Comparison of ENCODE assay signal across 8 cellular contexts in the genomic region with DNA sequence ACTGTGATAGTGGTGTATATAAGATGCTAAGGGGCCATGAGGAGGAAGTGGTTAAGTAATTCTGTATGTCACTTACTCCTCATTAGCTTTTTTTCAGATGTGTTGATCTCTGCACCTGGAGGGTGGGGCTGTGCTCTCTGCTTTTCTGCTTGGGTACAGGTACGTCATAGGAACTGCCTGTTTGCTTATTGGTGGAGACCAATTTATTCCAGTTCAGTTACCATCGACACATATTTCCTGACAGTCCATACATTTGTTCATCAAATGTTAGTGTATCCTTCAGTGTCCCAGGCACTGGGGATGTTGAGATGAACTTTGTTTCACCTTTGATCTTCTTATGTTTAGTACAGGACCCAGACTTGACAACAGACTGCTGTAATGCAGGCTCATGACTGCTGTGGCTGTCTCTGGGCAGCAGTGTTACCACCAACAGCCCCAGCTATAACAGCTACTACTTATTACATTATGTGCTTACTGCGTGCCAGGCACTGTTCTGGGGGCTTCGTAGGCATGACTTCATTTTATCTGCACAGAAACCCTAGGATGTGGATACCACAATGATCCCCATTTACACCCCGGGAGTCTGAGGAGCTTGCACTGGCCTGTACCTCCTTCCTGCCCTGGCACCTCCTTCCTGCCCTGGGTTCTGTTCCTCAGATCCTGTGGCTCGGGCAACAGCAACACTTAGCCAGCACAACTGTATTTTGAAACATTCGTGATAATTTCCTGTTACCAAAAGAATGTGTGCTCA.
DNase-seq lines count a peak whose midpoint lies in the region; ATAC-seq, FAIRE-seq and TF ChIP-seq lines count a peak whose summit lies in the region.

No MANE protein-coding gene starts in this region.

- peak in 3 of 4 experiments; percentile 3 to 55 (median 52) for DNase-seq in activated CD4-positive, CD25-positive, alpha-beta regulatory T cell (lab: John Stamatoyannopoulos, UW)
- DNase-seq in activated CD4-positive, CD25-positive, alpha-beta regulatory T cell treated with anti-CD3 and anti-CD28 coated beads, Interleukin-2, amount 50 U/mL, for 72 hours: no peak
- DNase-seq in T-helper 22 cell (ENCODE audit: low read depth): peak; percentile 47
- no peak for DNase-seq in K562 (ENCODE audit: extremely low read depth in 1 of 4, low spot score in 3 of 4)
- DNase-seq in left cardiac atrium: no peak
- no peak for DNase-seq in H4 (ENCODE audit: low spot score)

- POLR2A ChIA-PET in K562 (lab: Yijun Ruan, JAX): interaction anchor here (0.6 to 1.0 kb wide), 2 partner anchors 11 to 86 kb away, joined by 3 to 4 read pairs; no protein-coding TSS in a partner anchor

- WGBS in K562 (ENCODE audit: insufficient coverage, low coverage, missing lambda C conversion rate): 0% methylated on average over 6 of the region's 7 CpGs
- WGBS in thymus: 43% methylated on average over 7 of the region's 7 CpGs

- no peak for TF ChIP-seq EP300 in K562 (IDR thresholded peaks at IDR 0.05; ENCODE audit: low read length)

- no peaks in the 10 kb centered on the region for H3K4me1 ChIP-seq in K562 (replicated peaks in 1 of 2; ENCODE audit: control insufficient read depth in 2 of 2, insufficient read depth in 2 of 2, low read length in 2 of 2)
- peaks cover 8% of the 10 kb centered on the region for H3K4me1 ChIP-seq in thymus (ENCODE audit: control insufficient read depth, insufficient read depth, low read length)

- no peaks in the 10 kb centered on the region for H3K9me3 ChIP-seq in K562 (replicated peaks; ENCODE audit: control insufficient read depth, insufficient read depth, low read depth, low read length)
- no peaks in the 10 kb centered on the region for H3K9me3 ChIP-seq in thymus (ENCODE audit: control insufficient read depth)

- TF ChIP-seq RAD21 in K562 (CRISPR knock-in tag; conservative IDR thresholded peaks at IDR 0.05 in 1 of 2, IDR thresholded peaks at IDR 0.05 in 1 of 2): no peak

- no peak for TF ChIP-seq CTCF in K562 (IDR thresholded peaks at IDR 0.05 in 2 of 3, conservative IDR thresholded peaks at IDR 0.05 in 1 of 3; ENCODE audit: insufficient read depth in 2 of 3, low read depth in 1 of 3, low read length in 3 of 3)

- no peaks in the 10 kb centered on the region for H3K9me1 ChIP-seq in K562 (ENCODE audit: control insufficient read depth, insufficient read depth, low read length)

- no peak overlapping the region for H3K4me2 ChIP-seq in K562 (ENCODE audit: insufficient read depth, low read length)

- no peak overlapping the region for H2AFZ ChIP-seq in K562 (ENCODE audit: low read depth, low read length)

- TF ChIP-seq POLR2A in K562 (conservative IDR thresholded peaks at IDR 0.05): no peak

- BruUV-seq in K562 (replicated peaks; lab: Mats Ljungman, UMichigan): no TSS peak

- CTCF ChIA-PET in K562 (lab: Yijun Ruan, JAX; ENCODE audit: low intra/inter-chr PET ratio): no interaction called here

- H3K27ac ChIP-seq in K562 (ENCODE audit: extremely low read depth, low read depth, low read length) (no peak overlapping the region), thymus (ENCODE audit: low read depth) (peak overlapping the region; percentile 77)

- FAIRE-seq in K562 (lab: Jason Lieb, UNC): no peak

- peaks cover 0 to under 1% of the 10 kb centered on the region in 2 experiments; a peak in 1 of 5 replicates for H3K27me3 ChIP-seq in K562 (ENCODE audit: control insufficient read depth in 2 of 2, insufficient read depth in 2 of 2, low read length in 2 of 2)
- no peaks in the 10 kb centered on the region for H3K27me3 ChIP-seq in thymus (ENCODE audit: control insufficient read depth, insufficient read depth)

- H3K4me3 ChIP-seq in K562 (no peak overlapping the region), thymus (ENCODE audit: low read length) (no peak overlapping the region)

- ATAC-seq in K562 (no peak), left cardiac atrium (no peak), HG03097 (IDR thresholded peaks at IDR 0.05; ENCODE audit: low FRiP score, unreplicated experiment) (no peak)

- intact Hi-C loops in K562 (cut with micrococcal nuclease) (no loop called here), left cardiac atrium (cut with DNase I) (no loop called here)

- no peak overlapping the region for H3K9ac ChIP-seq in K562 (ENCODE audit: insufficient read depth in 1 of 2, low read depth in 2 of 2, low read length in 2 of 2)

- in situ Hi-C loops in K562 (cut with MboI): no loop called here

- H4K20me1 ChIP-seq in K562 (replicated peaks; ENCODE audit: control insufficient read depth, insufficient read depth, low read length): no peaks in the 10 kb centered on the region

- no peaks in the 10 kb centered on the region for H3K79me2 ChIP-seq in K562 (ENCODE audit: control insufficient read depth, insufficient read depth, low read length)

- H3K36me3 ChIP-seq in K562 (ENCODE audit: control insufficient read depth, insufficient read depth, low read length) (no peaks in the 10 kb centered on the region), thymus (ENCODE audit: control insufficient read depth, insufficient read depth) (peaks cover 3% of the 10 kb centered on the region)

TF ChIP-seq in K562, 482 proteins besides CTCF, POLR2A, EP300 and RAD21:
- no peak for TF ChIP-seq HDAC1 (IDR thresholded peaks at IDR 0.05)
- TF ChIP-seq, protein P1, sequence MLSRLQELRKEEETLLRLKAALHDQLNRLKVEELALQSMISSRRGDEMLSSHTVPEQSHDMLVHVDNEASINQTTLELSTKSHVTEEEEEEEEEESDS (CRISPR knock-in tag; IDR thresholded peaks at IDR 0.05): no peak
- TF ChIP-seq FOXA3 (CRISPR knock-in tag; conservative IDR thresholded peaks at IDR 0.05 in 1 of 2, IDR thresholded peaks at IDR 0.05 in 1 of 2): no peak
- no peak for TF ChIP-seq POLR2B (IDR thresholded peaks at IDR 0.05; ENCODE audit: low read depth, partially characterized antibody)
- no peak for TF ChIP-seq ZBTB1 (CRISPR knock-in tag; IDR thresholded peaks at IDR 0.05; ENCODE audit: borderline replicate concordance, low read depth)
- no peak for TF ChIP-seq BMI1 (IDR thresholded peaks at IDR 0.05; ENCODE audit: low read length)
- 0 out of 2 replicates have a peak, but pooled peaks have one; percentile 13 for TF ChIP-seq RFX5 (IDR thresholded peaks at IDR 0.05; ENCODE audit: low read depth, low read length)
- no peak for TF ChIP-seq C11orf30 (IDR thresholded peaks at IDR 0.05; ENCODE audit: low read depth)

Comparison
In these comparisons a context has a peak if more than half of its experiments do, and no peak if none do; other contexts are left out.
1. DNase-seq: peak in activated CD4-positive, CD25-positive, alpha-beta regulatory T cell (3 of 4) and T-helper 22 cell (single experiment); none in activated CD4-positive, CD25-positive, alpha-beta regulatory T cell treated with anti-CD3 and anti-CD28 coated beads, Interleukin-2, amount 50 U/mL, for 72 hours (single experiment), K562 (0 of 4), left cardiac atrium (single experiment) and H4 (single experiment).